Comparison of ENCODE assay signal across 26 cellular contexts in genomic region chr3:104575631-104576030, GRCh38.
"Had no signal": no experiment of that assay in that cellular context is flagged by ENCODE, and none has a peak within 500 bp of the region (broad histone marks: within the 10 kb centered on the region; RNA-seq: fewer than 3 reads in every experiment).

No MANE protein-coding gene starts in this region.

- H3K4me3 Mint-ChIP-seq: mesothelial cell of epicardium; naive B cell; natural killer cell; nephron progenitor cell; neural progenitor cell; stimulated activated naive CD8-positive, alpha-beta T cell treated with anti-CD3 and anti-CD28 coated beads, Interleukin-15, Interleukin-2, amounts not matched to agents 100 ng/mL and 50 ng/mL, for 24 hours had no signal

- H3K27me3 ChIP-seq: hepatocyte, neural progenitor cell, ovary, suprapubic skin, tibial artery, upper lobe of right lung had no signal

- H3K9ac ChIP-seq: neural progenitor cell had no signal

- H2AFZ ChIP-seq: hepatocyte, neural progenitor cell had no signal

- H3K9me3 ChIP-seq: upper lobe of right lung had no signal

- H3K4me1 ChIP-seq: left ventricle myocardium inferior, neural progenitor cell, suprapubic skin, tibial artery, upper lobe of right lung had no signal

- H3K27ac Mint-ChIP-seq: mesothelial cell of epicardium; naive B cell; natural killer cell; nephron progenitor cell; neural progenitor cell; progenitor cell of endocrine pancreas; stimulated activated naive CD8-positive, alpha-beta T cell treated with anti-CD3 and anti-CD28 coated beads, Interleukin-15, Interleukin-2, amounts not matched to agents 100 ng/mL and 50 ng/mL, for 24 hours had no signal

- H3K4me3 ChIP-seq: hepatocyte, left ventricle myocardium inferior, lung, neural progenitor cell, ovary, skin epidermis, suprapubic skin, thoracic aorta, tibial artery, upper lobe of right lung had no signal

- DNase-seq: islet precursor cell; left ventricle myocardium inferior; mesendoderm; naive B cell; natural killer cell; nephron progenitor cell; ovary; retina; right cardiac atrium; stimulated activated CD4-positive, alpha-beta T cell treated with anti-CD3 and anti-CD28 coated beads, Interleukin-12 subunit alpha, Interleukin-12 subunit beta, amount 100 ng/mL, for 4 hours; stimulated activated CD4-positive, alpha-beta T cell treated with anti-CD3 and anti-CD28 coated beads, Interleukin-15, amount 100 ng/mL, for 24 hours; stimulated activated CD4-positive, alpha-beta T cell treated with anti-CD3 and anti-CD28 coated beads, Interleukin-2, amount 100 ng/mL, for 24 hours; stimulated activated CD4-positive, alpha-beta T cell treated with anti-CD3 and anti-CD28 coated beads, Interleukin-4, amount 100 ng/mL, for 1 hour; stimulated activated naive CD4-positive, alpha-beta T cell; tibial artery; trophoblast cell; upper lobe of right lung had no signal

- H3K4me1 Mint-ChIP-seq: mesothelial cell of epicardium, naive B cell, natural killer cell, nephron progenitor cell, neural progenitor cell had no signal

- H3K79me2 ChIP-seq: hepatocyte had no signal

- H3K36me3 ChIP-seq: left ventricle myocardium inferior, ovary, suprapubic skin, thoracic aorta, tibial artery, upper lobe of right lung had no signal

- H3K27ac ChIP-seq: hepatocyte, left ventricle myocardium inferior, neural progenitor cell, ovary, skin epidermis, suprapubic skin, thoracic aorta, tibial artery, upper lobe of right lung had no signal

- H3K27me3 Mint-ChIP-seq: naive B cell, progenitor cell of endocrine pancreas had no signal

- H3K4me2 ChIP-seq: hepatocyte, neural progenitor cell had no signal
